ENCODE assay signal across 18 cellular contexts in genomic region chr18:74152906-74153305, GRCh38. TPM values are rescaled to one million over a fixed set of nuclear protein-coding genes. Genes with fewer than 3 reads are reported as not detected.
DNase-seq lines count a peak whose midpoint lies in the region; TF ChIP-seq lines count a peak whose summit lies in the region.
"Had no signal": no experiment of that assay in that cellular context is flagged by ENCODE, and none has a peak within 500 bp of the region (broad histone marks: within the 10 kb centered on the region; RNA-seq: fewer than 3 reads in every experiment).

No MANE protein-coding gene starts in this region.

- no peaks in the 10 kb centered on the region for H3K27me3 ChIP-seq in GM06990 (replicated peaks; ENCODE audit: control insufficient read depth, insufficient read depth, low read length)
- H3K27me3 ChIP-seq in endodermal cell (ENCODE audit: control insufficient read depth, insufficient read depth, low read length, poor library complexity, severe bottlenecking) = no peaks in the 10 kb centered on the region
- H3K27me3 ChIP-seq: esophagus muscularis mucosa, spleen had no signal

- peak overlapping the region; percentile 22 for H3K27ac ChIP-seq in RWPE1
- H3K27ac ChIP-seq in endodermal cell (ENCODE audit: low read depth, low read length) = no peak overlapping the region
- H3K27ac ChIP-seq: esophagus muscularis mucosa, parathyroid adenoma, spleen had no signal

- intact Hi-C loops in activated T-helper 1 cell treated with anti-CD3 and anti-CD28 coated beads, Interleukin-12 subunit alpha, Interleukin-12 subunit beta, Interleukin-2, Interleukin-4 antibody, amounts not matched to agents 30 ng/mL and 10 ng/mL and 1 ng/mL, durations not matched to agents 14 hours and 24 hours and 36 hours (cut with micrococcal nuclease) = no loop called here

- DNase-seq in AG09319 (ENCODE audit: extremely low read depth, low read depth) = no peak
- DNase-seq in GM06990 (ENCODE audit: extremely low read depth, insufficient read length) = no peak
- no peak for DNase-seq in RWPE1 (ENCODE audit: low spot score)
- DNase-seq in endodermal cell = no peak
- DNase-seq in NCI-H1048 (lab: John Stamatoyannopoulos, UW) = no peak
- no peak for DNase-seq in cortex of kidney (lab: John Stamatoyannopoulos, UW)
- DNase-seq in activated T-helper 1 cell treated with anti-CD3 and anti-CD28 coated beads, Interleukin-12 subunit alpha, Interleukin-12 subunit beta, Interleukin-2, Interleukin-4 antibody, amounts not matched to agents 30 ng/mL and 10 ng/mL and 1 ng/mL, durations not matched to agents 14 hours and 24 hours and 36 hours (ENCODE audit: low spot score) = no peak
- DNase-seq: activated CD8-positive, alpha-beta memory T cell treated with anti-CD3 and anti-CD28 coated beads, Interleukin-2, amount 10 ng/mL, durations not matched to agents 7 days and 5 days; activated naive CD4-positive, alpha-beta T cell treated with anti-CD3 and anti-CD28 coated beads, Interleukin-2, amount 10 ng/mL, durations not matched to agents 7 days and 5 days; CD4-positive, alpha-beta T cell; left colon; NCI-H1417 treated with DMSO at 0.1 percent for 48 hours; NCI-H226; spleen; stimulated activated naive CD8-positive, alpha-beta T cell treated with anti-CD3 and anti-CD28 coated beads, Interleukin-15, Interleukin-2, amounts not matched to agents 100 U/mL and 50 U/mL, for 24 hours had no signal

- H3K36me3 Mint-ChIP-seq in endodermal cell (ENCODE audit: low read depth) = peaks cover 11% of the 10 kb centered on the region
- H3K36me3 Mint-ChIP-seq in activated T-helper 1 cell treated with anti-CD3 and anti-CD28 coated beads, Interleukin-12 subunit alpha, Interleukin-12 subunit beta, Interleukin-2, Interleukin-4 antibody, amounts not matched to agents 30 ng/mL and 10 ng/mL and 1 ng/mL, durations not matched to agents 14 hours and 24 hours and 36 hours (ENCODE audit: low read depth) = peaks cover 19% of the 10 kb centered on the region

- no peak overlapping the region for H3K9ac ChIP-seq in endodermal cell (ENCODE audit: extremely low read depth, low read length, poor library complexity, severe bottlenecking)
- H3K9ac ChIP-seq: parathyroid adenoma had no signal

- no peak overlapping the region for H3K27ac Mint-ChIP-seq in endodermal cell
- no peak overlapping the region for H3K27ac Mint-ChIP-seq in activated T-helper 1 cell treated with anti-CD3 and anti-CD28 coated beads, Interleukin-12 subunit alpha, Interleukin-12 subunit beta, Interleukin-2, Interleukin-4 antibody, amounts not matched to agents 30 ng/mL and 10 ng/mL and 1 ng/mL, durations not matched to agents 14 hours and 24 hours and 36 hours
- H3K27ac Mint-ChIP-seq: activated CD8-positive, alpha-beta memory T cell treated with anti-CD3 and anti-CD28 coated beads, Interleukin-2, amount 10 ng/mL, durations not matched to agents 7 days and 5 days; activated naive CD4-positive, alpha-beta T cell treated with anti-CD3 and anti-CD28 coated beads, Interleukin-2, amount 10 ng/mL, durations not matched to agents 7 days and 5 days; CD4-positive, alpha-beta T cell had no signal

- H3K4me1 ChIP-seq in endodermal cell (ENCODE audit: control insufficient read depth, insufficient read depth, low read length) = peaks cover 8% of the 10 kb centered on the region

- H3K27me3 Mint-ChIP-seq in endodermal cell (ENCODE audit: insufficient read depth) = no peaks in the 10 kb centered on the region
- H3K27me3 Mint-ChIP-seq in activated T-helper 1 cell treated with anti-CD3 and anti-CD28 coated beads, Interleukin-12 subunit alpha, Interleukin-12 subunit beta, Interleukin-2, Interleukin-4 antibody, amounts not matched to agents 30 ng/mL and 10 ng/mL and 1 ng/mL, durations not matched to agents 14 hours and 24 hours and 36 hours (ENCODE audit: insufficient read depth) = peaks cover under 1% of the 10 kb centered on the region
- H3K27me3 Mint-ChIP-seq: activated CD8-positive, alpha-beta memory T cell treated with anti-CD3 and anti-CD28 coated beads, Interleukin-2, amount 10 ng/mL, durations not matched to agents 7 days and 5 days; activated naive CD4-positive, alpha-beta T cell treated with anti-CD3 and anti-CD28 coated beads, Interleukin-2, amount 10 ng/mL, durations not matched to agents 7 days and 5 days; CD4-positive, alpha-beta T cell had no signal

- POLR2A ChIA-PET in RWPE1 (lab: Yijun Ruan, JAX; ENCODE audit: low non-redundant PET) = no interaction called here

- no peak overlapping the region for H3K4me3 ChIP-seq in GM06990 (replicated peaks; ENCODE audit: low read depth, low read length)
- no peak overlapping the region for H3K4me3 ChIP-seq in endodermal cell (ENCODE audit: low read length)
- H3K4me3 ChIP-seq: esophagus muscularis mucosa, HAP-1, spleen had no signal

- CTCF ChIA-PET in RWPE1 (lab: Yijun Ruan, JAX) = no interaction called here

- no peaks in the 10 kb centered on the region for H3K9me3 ChIP-seq in endodermal cell (ENCODE audit: control insufficient read depth, low read length)
- H3K9me3 ChIP-seq: esophagus muscularis mucosa, HAP-1, spleen had no signal

- no peaks in the 10 kb centered on the region for H3K9me3 Mint-ChIP-seq in endodermal cell
- no peaks in the 10 kb centered on the region for H3K9me3 Mint-ChIP-seq in activated T-helper 1 cell treated with anti-CD3 and anti-CD28 coated beads, Interleukin-12 subunit alpha, Interleukin-12 subunit beta, Interleukin-2, Interleukin-4 antibody, amounts not matched to agents 30 ng/mL and 10 ng/mL and 1 ng/mL, durations not matched to agents 14 hours and 24 hours and 36 hours
- H3K9me3 Mint-ChIP-seq: activated naive CD4-positive, alpha-beta T cell treated with anti-CD3 and anti-CD28 coated beads, Interleukin-2, amount 10 ng/mL, durations not matched to agents 7 days and 5 days; CD4-positive, alpha-beta T cell had no signal

- H3K4me3 Mint-ChIP-seq in endodermal cell = no peak overlapping the region
- no peak overlapping the region for H3K4me3 Mint-ChIP-seq in activated T-helper 1 cell treated with anti-CD3 and anti-CD28 coated beads, Interleukin-12 subunit alpha, Interleukin-12 subunit beta, Interleukin-2, Interleukin-4 antibody, amounts not matched to agents 30 ng/mL and 10 ng/mL and 1 ng/mL, durations not matched to agents 14 hours and 24 hours and 36 hours
- H3K4me3 Mint-ChIP-seq: activated CD8-positive, alpha-beta memory T cell treated with anti-CD3 and anti-CD28 coated beads, Interleukin-2, amount 10 ng/mL, durations not matched to agents 7 days and 5 days; activated naive CD4-positive, alpha-beta T cell treated with anti-CD3 and anti-CD28 coated beads, Interleukin-2, amount 10 ng/mL, durations not matched to agents 7 days and 5 days had no signal

- peaks cover 11% of the 10 kb centered on the region for H3K4me1 Mint-ChIP-seq in endodermal cell
- H3K4me1 Mint-ChIP-seq in activated T-helper 1 cell treated with anti-CD3 and anti-CD28 coated beads, Interleukin-12 subunit alpha, Interleukin-12 subunit beta, Interleukin-2, Interleukin-4 antibody, amounts not matched to agents 30 ng/mL and 10 ng/mL and 1 ng/mL, durations not matched to agents 14 hours and 24 hours and 36 hours (ENCODE audit: low read depth) = peaks cover 34% of the 10 kb centered on the region

- WGBS in endodermal cell (ENCODE audit: insufficient coverage in 1 of 2, insufficient read length in 1 of 2), 2 experiments = 97 to 100% methylated on average over 1 to 2 of the region's 2 CpGs

- peak; percentile 5 for TF ChIP-seq CTCF in AG09319 (IDR thresholded peaks at IDR 0.05; ENCODE audit: low read depth, low read length)
- TF ChIP-seq CTCF in GM06990 (IDR thresholded peaks at IDR 0.05; ENCODE audit: insufficient read depth, low read length, poor library complexity, severe bottlenecking) = peak; percentile 33
- no peak for TF ChIP-seq CTCF in RWPE1 (conservative IDR thresholded peaks at IDR 0.05; ENCODE audit: low read depth)
- TF ChIP-seq CTCF in endodermal cell (conservative IDR thresholded peaks at IDR 0.05) = peak; percentile 34

- peaks cover 10% of the 10 kb centered on the region for H3K36me3 ChIP-seq in GM06990 (ENCODE audit: control insufficient read depth, insufficient read depth, low read length)
- H3K36me3 ChIP-seq in endodermal cell (ENCODE audit: control insufficient read depth, insufficient read depth, low read length) = peaks cover 32% of the 10 kb centered on the region

RNA-seq across cellular contexts. Expression of gene TIMM21, which starts 4.6 kb away (rescaled TPM):
- total RNA-seq in endodermal cell = 10 to 100 TPM; 28.8 to 30.2 TPM
- polyA plus RNA-seq in endodermal cell (2013, experiment 1 of 2) = 45.6 TPM
- polyA plus RNA-seq in endodermal cell (2013, experiment 2 of 2) = 42.8 TPM
- total RNA-seq in activated T-helper 1 cell treated with anti-CD3 and anti-CD28 coated beads, Interleukin-12 subunit alpha, Interleukin-12 subunit beta, Interleukin-2, Interleukin-4 antibody, amounts not matched to agents 30 ng/mL and 10 ng/mL and 1 ng/mL, durations not matched to agents 14 hours and 24 hours and 36 hours = 54.1 and 60.2 TPM in 2 replicates

RNA-seq across cellular contexts. Expression of gene FBXO15, which starts 5.3 kb away (rescaled TPM):
- 1 to 10 TPM; 1.3 to 3.0 TPM for total RNA-seq in endodermal cell
- polyA plus RNA-seq in endodermal cell (2013, experiment 1 of 2) = 4.7 TPM
- 3.5 TPM for polyA plus RNA-seq in endodermal cell (2013, experiment 2 of 2)
- 0.83 and 1.0 TPM in 2 replicates for total RNA-seq in activated T-helper 1 cell treated with anti-CD3 and anti-CD28 coated beads, Interleukin-12 subunit alpha, Interleukin-12 subunit beta, Interleukin-2, Interleukin-4 antibody, amounts not matched to agents 30 ng/mL and 10 ng/mL and 1 ng/mL, durations not matched to agents 14 hours and 24 hours and 36 hours
